Comparison of ENCODE assay signal across 11 cellular contexts in genomic region chr7:1418505-1419309, GRCh38. TPM values are rescaled to one million over a fixed set of nuclear protein-coding genes. Genes with fewer than 3 reads are reported as not detected.
DNase-seq lines count a peak whose midpoint lies in the region; ATAC-seq and TF ChIP-seq lines count a peak whose summit lies in the region.
"Had no signal": no experiment of that assay in that cellular context is flagged by ENCODE, and none has a peak within 500 bp of the region (broad histone marks: within the 10 kb centered on the region; RNA-seq: fewer than 3 reads in every experiment).

No MANE protein-coding gene starts in this region.

- H3K9ac ChIP-seq in DND-41 (ENCODE audit: low read depth, low read length) = no peak overlapping the region

- H3K9me3 ChIP-seq in BE2C (no peaks in the 10 kb centered on the region), DND-41 (ENCODE audit: insufficient read depth, low read length, severe bottlenecking) (no peaks in the 10 kb centered on the region)
- H3K9me3 ChIP-seq: right atrium auricular region had no signal

- peaks cover 41% of the 10 kb centered on the region for H3K27me3 ChIP-seq in BE2C
- peaks cover 9% of the 10 kb centered on the region for H3K27me3 ChIP-seq in DND-41 (ENCODE audit: insufficient read depth, low read length, poor library complexity)
- H3K27me3 ChIP-seq: right atrium auricular region had no signal

- H3K79me2 ChIP-seq in DND-41 (ENCODE audit: insufficient read depth, low read length) = no peaks in the 10 kb centered on the region

- no peak overlapping the region for H2AFZ ChIP-seq in DND-41 (ENCODE audit: low read depth, low read length)

- ATAC-seq in DND-41 (ENCODE audit: insufficient read depth, low read depth) = peak; percentile 42; the same call in 2 of the 3 replicates
- no peak for ATAC-seq in GM21619 (IDR thresholded peaks at IDR 0.05; ENCODE audit: unreplicated experiment)
- ATAC-seq in GM21423 (IDR thresholded peaks at IDR 0.05; ENCODE audit: unreplicated experiment) = no peak
- ATAC-seq: GM12878 had no signal

- H3K4me3 ChIP-seq in BE2C (ENCODE audit: low read depth, low read length) (no peak overlapping the region), DND-41 (ENCODE audit: low read depth in 1 of 2, low read length in 2 of 2) (no peak overlapping the region)
- H3K4me3 ChIP-seq: right atrium auricular region had no signal

- TF ChIP-seq CTCF in BE2C (IDR thresholded peaks at IDR 0.05; ENCODE audit: low read depth, low read length) (no peak), DND-41 (IDR thresholded peaks at IDR 0.05; ENCODE audit: borderline replicate concordance, extremely low read depth, low read length, poor library complexity, severe bottlenecking) (no peak)

- no peaks in the 10 kb centered on the region for H4K20me1 ChIP-seq in DND-41 (ENCODE audit: insufficient read depth, low read length)

- no peak overlapping the region for H3K4me2 ChIP-seq in DND-41 (ENCODE audit: insufficient read depth, low read length)

- no peak overlapping the region for H3K27ac ChIP-seq in DND-41 (ENCODE audit: low read length)
- H3K27ac ChIP-seq: right atrium auricular region had no signal

- H3K36me3 ChIP-seq in BE2C (no peaks in the 10 kb centered on the region), DND-41 (ENCODE audit: insufficient read depth, low read length) (no peaks in the 10 kb centered on the region)
- H3K36me3 ChIP-seq: right atrium auricular region had no signal

- peak; percentile 53 for DNase-seq in BE2C
- no peak for DNase-seq in DND-41
- peak; percentile 82 for DNase-seq in NCI-H69 (lab: John Stamatoyannopoulos, UW)
- DNase-seq in ecto neural progenitor cell (ENCODE audit: low spot score) = peak; percentile 75
- DNase-seq in hepatic stellate cell (ENCODE audit: low spot score) = no peak
- no peak for DNase-seq in stimulated activated CD4-positive, alpha-beta T cell treated with anti-CD3 and anti-CD28 coated beads, Interleukin-4, amount 100 ng/mL, for 4 hours
- DNase-seq: HFFc6 had no signal

- H3K4me1 ChIP-seq in BE2C = peaks cover 6% of the 10 kb centered on the region
- peaks cover 10% of the 10 kb centered on the region for H3K4me1 ChIP-seq in DND-41 (ENCODE audit: insufficient read depth, low read length)
- H3K4me1 ChIP-seq: right atrium auricular region had no signal

RNA-seq across cellular contexts. Expression of gene MICALL2, which starts 40.6 kb away (rescaled TPM):
- 0.34 TPM for polyA plus RNA-seq in BE2C (2012; ENCODE audit: insufficient read depth, insufficient read length, low read depth)

Comparison
In these comparisons a context has a peak if more than half of its experiments do, and no peak if none do; other contexts are left out.
1. DNase-seq: peak in BE2C (single experiment), NCI-H69 (single experiment) and ecto neural progenitor cell (single experiment); none in DND-41 (single experiment), hepatic stellate cell (single experiment) and stimulated activated CD4-positive, alpha-beta T cell treated with anti-CD3 and anti-CD28 coated beads, Interleukin-4, amount 100 ng/mL, for 4 hours (0 of 2).